ENCODE assay signal across 1 cellular context in the genomic region with DNA sequence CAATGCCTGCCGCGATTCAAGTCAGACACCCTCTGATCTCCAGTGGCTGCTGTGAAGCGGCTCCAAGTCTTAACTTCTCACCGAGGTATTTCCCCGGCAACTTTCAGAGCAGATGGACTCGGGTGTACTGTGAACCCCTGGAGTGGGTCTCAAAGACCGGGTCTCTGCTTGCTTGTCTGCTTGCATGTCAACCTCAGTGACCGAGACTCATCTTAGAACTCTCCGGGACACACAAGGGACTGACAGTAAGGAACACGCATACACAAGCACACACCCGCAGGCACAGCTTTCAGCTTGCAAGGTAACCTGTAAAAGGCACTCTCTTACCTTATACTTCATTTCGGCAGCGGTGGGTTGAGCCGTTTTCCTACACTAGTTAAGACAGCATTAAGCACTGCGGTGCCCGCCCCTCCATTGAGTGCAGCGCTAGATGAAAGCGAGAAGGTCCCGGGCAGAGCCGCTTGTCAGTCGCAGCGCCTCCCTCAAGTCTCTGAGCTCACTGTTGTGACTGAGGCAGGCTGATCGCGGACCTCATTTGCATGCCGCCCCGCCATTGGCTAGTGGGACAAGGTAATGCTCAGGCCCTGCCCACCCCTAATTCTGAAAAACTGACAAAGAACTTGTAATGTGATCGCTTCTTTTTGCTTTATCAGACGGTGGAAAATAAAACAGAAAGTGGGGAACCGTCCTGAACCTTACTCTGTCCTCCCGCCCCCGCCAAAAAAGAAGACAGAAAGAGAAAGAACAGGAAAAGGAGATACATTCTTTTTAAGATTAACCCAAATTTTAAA.
A peak's percentile ranks its signal among the peaks of the same experiment; 100 is the strongest.
TF ChIP-seq lines count a peak whose summit lies in the region.

A gene with protein sequence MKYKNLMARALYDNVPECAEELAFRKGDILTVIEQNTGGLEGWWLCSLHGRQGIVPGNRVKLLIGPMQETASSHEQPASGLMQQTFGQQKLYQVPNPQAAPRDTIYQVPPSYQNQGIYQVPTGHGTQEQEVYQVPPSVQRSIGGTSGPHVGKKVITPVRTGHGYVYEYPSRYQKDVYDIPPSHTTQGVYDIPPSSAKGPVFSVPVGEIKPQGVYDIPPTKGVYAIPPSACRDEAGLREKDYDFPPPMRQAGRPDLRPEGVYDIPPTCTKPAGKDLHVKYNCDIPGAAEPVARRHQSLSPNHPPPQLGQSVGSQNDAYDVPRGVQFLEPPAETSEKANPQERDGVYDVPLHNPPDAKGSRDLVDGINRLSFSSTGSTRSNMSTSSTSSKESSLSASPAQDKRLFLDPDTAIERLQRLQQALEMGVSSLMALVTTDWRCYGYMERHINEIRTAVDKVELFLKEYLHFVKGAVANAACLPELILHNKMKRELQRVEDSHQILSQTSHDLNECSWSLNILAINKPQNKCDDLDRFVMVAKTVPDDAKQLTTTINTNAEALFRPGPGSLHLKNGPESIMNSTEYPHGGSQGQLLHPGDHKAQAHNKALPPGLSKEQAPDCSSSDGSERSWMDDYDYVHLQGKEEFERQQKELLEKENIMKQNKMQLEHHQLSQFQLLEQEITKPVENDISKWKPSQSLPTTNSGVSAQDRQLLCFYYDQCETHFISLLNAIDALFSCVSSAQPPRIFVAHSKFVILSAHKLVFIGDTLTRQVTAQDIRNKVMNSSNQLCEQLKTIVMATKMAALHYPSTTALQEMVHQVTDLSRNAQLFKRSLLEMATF (minus strand): TSS at position 492 of the 791 bp plus-strand sequence. CDS start 153 bp downstream, at position 339.

TF ChIP-seq in HepG2, 621 proteins besides CTCF, POLR2A, EP300 and RAD21 (continued from another document and continues in another):
- TF ChIP-seq, protein P1, sequence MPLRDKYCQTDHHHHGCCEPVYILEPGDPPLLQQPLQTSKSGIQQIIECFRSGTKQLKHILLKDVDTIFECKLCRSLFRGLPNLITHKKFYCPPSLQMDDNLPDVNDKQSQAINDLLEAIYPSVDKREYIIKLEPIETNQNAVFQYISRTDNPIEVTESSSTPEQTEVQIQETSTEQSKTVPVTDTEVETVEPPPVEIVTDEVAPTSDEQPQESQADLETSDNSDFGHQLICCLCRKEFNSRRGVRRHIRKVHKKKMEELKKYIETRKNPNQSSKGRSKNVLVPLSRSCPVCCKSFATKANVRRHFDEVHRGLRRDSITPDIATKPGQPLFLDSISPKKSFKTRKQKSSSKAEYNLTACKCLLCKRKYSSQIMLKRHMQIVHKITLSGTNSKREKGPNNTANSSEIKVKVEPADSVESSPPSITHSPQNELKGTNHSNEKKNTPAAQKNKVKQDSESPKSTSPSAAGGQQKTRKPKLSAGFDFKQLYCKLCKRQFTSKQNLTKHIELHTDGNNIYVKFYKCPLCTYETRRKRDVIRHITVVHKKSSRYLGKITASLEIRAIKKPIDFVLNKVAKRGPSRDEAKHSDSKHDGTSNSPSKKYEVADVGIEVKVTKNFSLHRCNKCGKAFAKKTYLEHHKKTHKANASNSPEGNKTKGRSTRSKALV (CRISPR knock-in tag; IDR thresholded peaks at IDR 0.05) = no peak
- TF ChIP-seq, protein P2, sequence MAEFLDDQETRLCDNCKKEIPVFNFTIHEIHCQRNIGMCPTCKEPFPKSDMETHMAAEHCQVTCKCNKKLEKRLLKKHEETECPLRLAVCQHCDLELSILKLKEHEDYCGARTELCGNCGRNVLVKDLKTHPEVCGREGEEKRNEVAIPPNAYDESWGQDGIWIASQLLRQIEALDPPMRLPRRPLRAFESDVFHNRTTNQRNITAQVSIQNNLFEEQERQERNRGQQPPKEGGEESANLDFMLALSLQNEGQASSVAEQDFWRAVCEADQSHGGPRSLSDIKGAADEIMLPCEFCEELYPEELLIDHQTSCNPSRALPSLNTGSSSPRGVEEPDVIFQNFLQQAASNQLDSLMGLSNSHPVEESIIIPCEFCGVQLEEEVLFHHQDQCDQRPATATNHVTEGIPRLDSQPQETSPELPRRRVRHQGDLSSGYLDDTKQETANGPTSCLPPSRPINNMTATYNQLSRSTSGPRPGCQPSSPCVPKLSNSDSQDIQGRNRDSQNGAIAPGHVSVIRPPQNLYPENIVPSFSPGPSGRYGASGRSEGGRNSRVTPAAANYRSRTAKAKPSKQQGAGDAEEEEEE (CRISPR knock-in tag; IDR thresholded peaks at IDR 0.05; ENCODE audit: borderline replicate concordance) = no peak
- TF ChIP-seq ZNF383 (CRISPR knock-in tag; IDR thresholded peaks at IDR 0.05; ENCODE audit: borderline replicate concordance) (no peak), XBP1 (CRISPR knock-in tag; IDR thresholded peaks at IDR 0.05) (peak; percentile 49), PPARG (CRISPR knock-in tag; conservative IDR thresholded peaks at IDR 0.05) (0 out of 2 replicates have a peak, but pooled peaks have one; percentile 19), THAP11 (CRISPR knock-in tag; IDR thresholded peaks at IDR 0.05) (peak; percentile 62; the same call in 1 of the 2 replicates), FOSL1 (CRISPR knock-in tag; IDR thresholded peaks at IDR 0.05; ENCODE audit: borderline replicate concordance) (no peak), GTF2F1 (IDR thresholded peaks at IDR 0.05; ENCODE audit: low read length) (no peak), ZNF746 (CRISPR knock-in tag; IDR thresholded peaks at IDR 0.05) (no peak; the same call in 1 of the 2 replicates), NFRKB (IDR thresholded peaks at IDR 0.05) (no peak), ZNF660 (CRISPR knock-in tag; IDR thresholded peaks at IDR 0.05; ENCODE audit: borderline replicate concordance, low read depth) (no peak), ZC3H13 (CRISPR knock-in tag; IDR thresholded peaks at IDR 0.05) (peak; percentile 15; the same call in 1 of the 2 replicates), ZNF772 (CRISPR knock-in tag; IDR thresholded peaks at IDR 0.05) (peak; percentile 67), ERF (CRISPR knock-in tag; IDR thresholded peaks at IDR 0.05) (peak; percentile 60), ZC3H4 (CRISPR knock-in tag; IDR thresholded peaks at IDR 0.05; ENCODE audit: borderline replicate concordance) (no peak), ZNF577 (CRISPR knock-in tag; IDR thresholded peaks at IDR 0.05; ENCODE audit: borderline replicate concordance, low read depth) (no peak), ZNF143 (CRISPR knock-in tag; IDR thresholded peaks at IDR 0.05) (0 out of 2 replicates have a peak, but pooled peaks have one; percentile 5), FOXP1 (IDR thresholded peaks at IDR 0.05) (no peak), FOXP1 (CRISPR knock-in tag; IDR thresholded peaks at IDR 0.05) (peak; percentile 53), ZMYM2 (CRISPR knock-in tag; IDR thresholded peaks at IDR 0.05) (no peak), MAFK (conservative IDR thresholded peaks at IDR 0.05 in 1 of 2, IDR thresholded peaks at IDR 0.05 in 1 of 2; ENCODE audit: low read length in 2 of 2) (no peak), ZNF530 (CRISPR knock-in tag; IDR thresholded peaks at IDR 0.05; ENCODE audit: low read depth) (no peak), HDAC1 (CRISPR knock-in tag; IDR thresholded peaks at IDR 0.05) (peak; percentile 86), ZSCAN20 (CRISPR knock-in tag; IDR thresholded peaks at IDR 0.05; ENCODE audit: borderline replicate concordance) (peak; percentile 66; the same call in 1 of the 2 replicates), ZNF30 (CRISPR knock-in tag; IDR thresholded peaks at IDR 0.05) (no peak), ZNF614 (CRISPR knock-in tag; IDR thresholded peaks at IDR 0.05; ENCODE audit: borderline replicate concordance) (peak; percentile 83; the same call in 1 of the 2 replicates), CC2D1A (CRISPR knock-in tag; IDR thresholded peaks at IDR 0.05) (no peak), ZNF543 (CRISPR knock-in tag; IDR thresholded peaks at IDR 0.05) (no peak), ZNF333 (CRISPR knock-in tag; IDR thresholded peaks at IDR 0.05; ENCODE audit: borderline replicate concordance) (peak; percentile 59), HMGA1 (CRISPR knock-in tag; conservative IDR thresholded peaks at IDR 0.05) (no peak), RBAK (CRISPR knock-in tag; IDR thresholded peaks at IDR 0.05) (no peak), ZBTB1 (CRISPR knock-in tag; IDR thresholded peaks at IDR 0.05; ENCODE audit: borderline replicate concordance) (no peak), U2AF1 (optimal IDR thresholded peaks at IDR 0.05; ENCODE audit: low read depth, low read length) (peak; percentile 86), MIER2 (CRISPR knock-in tag; IDR thresholded peaks at IDR 0.05) (peak; percentile 65), KAT7 (CRISPR knock-in tag; IDR thresholded peaks at IDR 0.05; ENCODE audit: borderline replicate concordance) (peak; percentile 93; the same call in 1 of the 2 replicates), NFATC3 (CRISPR knock-in tag; IDR thresholded peaks at IDR 0.05) (no peak), ZNF331 (CRISPR knock-in tag; IDR thresholded peaks at IDR 0.05) (peak; percentile 87)
- TF ChIP-seq, protein P3, sequence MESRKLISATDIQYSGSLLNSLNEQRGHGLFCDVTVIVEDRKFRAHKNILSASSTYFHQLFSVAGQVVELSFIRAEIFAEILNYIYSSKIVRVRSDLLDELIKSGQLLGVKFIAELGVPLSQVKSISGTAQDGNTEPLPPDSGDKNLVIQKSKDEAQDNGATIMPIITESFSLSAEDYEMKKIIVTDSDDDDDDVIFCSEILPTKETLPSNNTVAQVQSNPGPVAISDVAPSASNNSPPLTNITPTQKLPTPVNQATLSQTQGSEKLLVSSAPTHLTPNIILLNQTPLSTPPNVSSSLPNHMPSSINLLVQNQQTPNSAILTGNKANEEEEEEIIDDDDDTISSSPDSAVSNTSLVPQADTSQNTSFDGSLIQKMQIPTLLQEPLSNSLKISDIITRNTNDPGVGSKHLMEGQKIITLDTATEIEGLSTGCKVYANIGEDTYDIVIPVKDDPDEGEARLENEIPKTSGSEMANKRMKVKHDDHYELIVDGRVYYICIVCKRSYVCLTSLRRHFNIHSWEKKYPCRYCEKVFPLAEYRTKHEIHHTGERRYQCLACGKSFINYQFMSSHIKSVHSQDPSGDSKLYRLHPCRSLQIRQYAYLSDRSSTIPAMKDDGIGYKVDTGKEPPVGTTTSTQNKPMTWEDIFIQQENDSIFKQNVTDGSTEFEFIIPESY (CRISPR knock-in tag; IDR thresholded peaks at IDR 0.05) = no peak
- TF ChIP-seq, protein P4, sequence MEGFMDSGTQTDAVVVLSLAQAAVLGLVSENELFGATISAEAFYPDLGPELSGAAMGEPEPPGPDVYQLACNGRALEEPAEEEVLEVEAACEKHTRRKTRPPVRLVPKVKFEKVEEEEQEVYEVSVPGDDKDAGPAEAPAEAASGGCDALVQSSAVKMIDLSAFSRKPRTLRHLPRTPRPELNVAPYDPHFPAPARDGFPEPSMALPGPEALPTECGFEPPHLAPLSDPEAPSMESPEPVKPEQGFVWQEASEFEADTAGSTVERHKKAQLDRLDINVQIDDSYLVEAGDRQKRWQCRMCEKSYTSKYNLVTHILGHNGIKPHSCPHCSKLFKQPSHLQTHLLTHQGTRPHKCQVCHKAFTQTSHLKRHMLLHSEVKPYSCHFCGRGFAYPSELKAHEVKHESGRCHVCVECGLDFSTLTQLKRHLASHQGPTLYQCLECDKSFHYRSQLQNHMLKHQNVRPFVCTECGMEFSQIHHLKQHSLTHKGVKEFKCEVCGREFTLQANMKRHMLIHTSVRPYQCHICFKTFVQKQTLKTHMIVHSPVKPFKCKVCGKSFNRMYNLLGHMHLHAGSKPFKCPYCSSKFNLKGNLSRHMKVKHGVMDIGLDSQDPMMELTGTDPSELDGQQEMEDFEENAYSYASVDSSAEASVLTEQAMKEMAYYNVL (CRISPR knock-in tag; IDR thresholded peaks at IDR 0.05; ENCODE audit: borderline replicate concordance) = no peak
- TF ChIP-seq, protein P5, sequence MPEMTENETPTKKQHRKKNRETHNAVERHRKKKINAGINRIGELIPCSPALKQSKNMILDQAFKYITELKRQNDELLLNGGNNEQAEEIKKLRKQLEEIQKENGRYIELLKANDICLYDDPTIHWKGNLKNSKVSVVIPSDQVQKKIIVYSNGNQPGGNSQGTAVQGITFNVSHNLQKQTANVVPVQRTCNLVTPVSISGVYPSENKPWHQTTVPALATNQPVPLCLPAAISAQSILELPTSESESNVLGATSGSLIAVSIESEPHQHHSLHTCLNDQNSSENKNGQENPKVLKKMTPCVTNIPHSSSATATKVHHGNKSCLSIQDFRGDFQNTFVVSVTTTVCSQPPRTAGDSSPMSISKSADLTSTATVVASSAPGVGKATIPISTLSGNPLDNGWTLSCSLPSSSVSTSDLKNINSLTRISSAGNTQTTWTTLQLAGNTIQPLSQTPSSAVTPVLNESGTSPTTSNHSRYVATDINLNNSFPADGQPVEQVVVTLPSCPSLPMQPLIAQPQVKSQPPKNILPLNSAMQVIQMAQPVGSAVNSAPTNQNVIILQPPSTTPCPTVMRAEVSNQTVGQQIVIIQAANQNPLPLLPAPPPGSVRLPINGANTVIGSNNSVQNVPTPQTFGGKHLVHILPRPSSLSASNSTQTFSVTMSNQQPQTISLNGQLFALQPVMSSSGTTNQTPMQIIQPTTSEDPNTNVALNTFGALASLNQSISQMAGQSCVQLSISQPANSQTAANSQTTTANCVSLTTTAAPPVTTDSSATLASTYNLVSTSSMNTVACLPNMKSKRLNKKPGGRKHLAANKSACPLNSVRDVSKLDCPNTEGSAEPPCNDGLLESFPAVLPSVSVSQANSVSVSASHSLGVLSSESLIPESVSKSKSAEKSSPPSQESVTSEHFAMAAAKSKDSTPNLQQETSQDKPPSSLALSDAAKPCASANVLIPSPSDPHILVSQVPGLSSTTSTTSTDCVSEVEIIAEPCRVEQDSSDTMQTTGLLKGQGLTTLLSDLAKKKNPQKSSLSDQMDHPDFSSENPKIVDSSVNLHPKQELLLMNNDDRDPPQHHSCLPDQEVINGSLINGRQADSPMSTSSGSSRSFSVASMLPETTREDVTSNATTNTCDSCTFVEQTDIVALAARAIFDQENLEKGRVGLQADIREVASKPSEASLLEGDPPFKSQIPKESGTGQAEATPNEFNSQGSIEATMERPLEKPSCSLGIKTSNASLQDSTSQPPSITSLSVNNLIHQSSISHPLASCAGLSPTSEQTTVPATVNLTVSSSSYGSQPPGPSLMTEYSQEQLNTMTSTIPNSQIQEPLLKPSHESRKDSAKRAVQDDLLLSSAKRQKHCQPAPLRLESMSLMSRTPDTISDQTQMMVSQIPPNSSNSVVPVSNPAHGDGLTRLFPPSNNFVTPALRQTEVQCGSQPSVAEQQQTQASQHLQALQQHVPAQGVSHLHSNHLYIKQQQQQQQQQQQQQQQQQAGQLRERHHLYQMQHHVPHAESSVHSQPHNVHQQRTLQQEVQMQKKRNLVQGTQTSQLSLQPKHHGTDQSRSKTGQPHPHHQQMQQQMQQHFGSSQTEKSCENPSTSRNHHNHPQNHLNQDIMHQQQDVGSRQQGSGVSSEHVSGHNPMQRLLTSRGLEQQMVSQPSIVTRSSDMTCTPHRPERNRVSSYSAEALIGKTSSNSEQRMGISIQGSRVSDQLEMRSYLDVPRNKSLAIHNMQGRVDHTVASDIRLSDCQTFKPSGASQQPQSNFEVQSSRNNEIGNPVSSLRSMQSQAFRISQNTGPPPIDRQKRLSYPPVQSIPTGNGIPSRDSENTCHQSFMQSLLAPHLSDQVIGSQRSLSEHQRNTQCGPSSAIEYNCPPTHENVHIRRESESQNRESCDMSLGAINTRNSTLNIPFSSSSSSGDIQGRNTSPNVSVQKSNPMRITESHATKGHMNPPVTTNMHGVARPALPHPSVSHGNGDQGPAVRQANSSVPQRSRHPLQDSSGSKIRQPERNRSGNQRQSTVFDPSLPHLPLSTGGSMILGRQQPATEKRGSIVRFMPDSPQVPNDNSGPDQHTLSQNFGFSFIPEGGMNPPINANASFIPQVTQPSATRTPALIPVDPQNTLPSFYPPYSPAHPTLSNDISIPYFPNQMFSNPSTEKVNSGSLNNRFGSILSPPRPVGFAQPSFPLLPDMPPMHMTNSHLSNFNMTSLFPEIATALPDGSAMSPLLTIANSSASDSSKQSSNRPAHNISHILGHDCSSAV (CRISPR knock-in tag; IDR thresholded peaks at IDR 0.05; ENCODE audit: borderline replicate concordance) = no peak
